Comparison of ENCODE assay signal across 1 cellular context in the genomic region with DNA sequence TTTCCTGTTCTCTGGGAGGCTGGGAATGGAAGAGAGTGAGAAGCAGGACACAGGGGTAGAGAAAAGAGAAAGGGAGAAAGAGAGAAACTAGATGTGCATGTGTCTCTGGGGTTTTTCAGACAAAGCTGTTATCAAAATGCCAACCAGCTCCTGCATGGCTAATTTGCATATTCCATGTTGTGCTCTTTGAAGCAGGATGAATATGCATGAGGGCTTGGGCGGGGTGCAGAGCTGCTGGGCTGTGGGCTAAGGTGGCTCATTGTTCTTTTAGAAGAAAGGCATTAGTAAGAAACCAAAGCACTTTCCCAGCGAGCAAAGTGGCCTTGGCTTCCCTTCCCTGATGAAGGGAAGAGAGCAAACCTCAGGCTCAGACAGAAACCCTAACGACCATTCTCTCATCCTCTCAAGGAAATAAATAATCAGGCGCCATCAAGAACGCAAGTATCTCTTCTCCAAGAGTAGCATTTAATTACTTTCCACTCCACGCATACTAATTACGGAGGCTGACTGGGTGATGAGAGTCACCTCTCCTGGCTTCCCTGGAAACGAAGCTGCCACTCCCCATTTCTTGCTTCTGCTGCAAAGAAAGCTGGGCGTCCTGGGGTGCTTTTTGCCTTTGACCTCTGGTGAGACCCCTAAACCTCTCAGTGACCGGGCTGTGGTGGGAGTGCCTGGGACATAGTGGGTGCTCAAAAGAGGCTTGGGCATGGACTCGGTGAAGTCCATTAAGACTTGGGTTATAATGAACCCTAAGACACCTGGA.
TF ChIP-seq lines count a peak whose summit lies in the region.

No MANE protein-coding gene starts in this region.

TF ChIP-seq in WTC11, 78 proteins besides CTCF, POLR2A, EP300 and RAD21 (continued from another document):
- TF ChIP-seq, protein P1, sequence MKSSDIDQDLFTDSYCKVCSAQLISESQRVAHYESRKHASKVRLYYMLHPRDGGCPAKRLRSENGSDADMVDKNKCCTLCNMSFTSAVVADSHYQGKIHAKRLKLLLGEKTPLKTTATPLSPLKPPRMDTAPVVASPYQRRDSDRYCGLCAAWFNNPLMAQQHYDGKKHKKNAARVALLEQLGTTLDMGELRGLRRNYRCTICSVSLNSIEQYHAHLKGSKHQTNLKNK (CRISPR knock-in tag; IDR thresholded peaks at IDR 0.05) = no peak
- TF ChIP-seq ZNF396 (CRISPR knock-in tag; IDR thresholded peaks at IDR 0.05; ENCODE audit: borderline replicate concordance) (no peak), FOXK1 (CRISPR knock-in tag; IDR thresholded peaks at IDR 0.05) (no peak), NR2C2 (CRISPR knock-in tag; IDR thresholded peaks at IDR 0.05) (no peak)
- TF ChIP-seq, protein P2, sequence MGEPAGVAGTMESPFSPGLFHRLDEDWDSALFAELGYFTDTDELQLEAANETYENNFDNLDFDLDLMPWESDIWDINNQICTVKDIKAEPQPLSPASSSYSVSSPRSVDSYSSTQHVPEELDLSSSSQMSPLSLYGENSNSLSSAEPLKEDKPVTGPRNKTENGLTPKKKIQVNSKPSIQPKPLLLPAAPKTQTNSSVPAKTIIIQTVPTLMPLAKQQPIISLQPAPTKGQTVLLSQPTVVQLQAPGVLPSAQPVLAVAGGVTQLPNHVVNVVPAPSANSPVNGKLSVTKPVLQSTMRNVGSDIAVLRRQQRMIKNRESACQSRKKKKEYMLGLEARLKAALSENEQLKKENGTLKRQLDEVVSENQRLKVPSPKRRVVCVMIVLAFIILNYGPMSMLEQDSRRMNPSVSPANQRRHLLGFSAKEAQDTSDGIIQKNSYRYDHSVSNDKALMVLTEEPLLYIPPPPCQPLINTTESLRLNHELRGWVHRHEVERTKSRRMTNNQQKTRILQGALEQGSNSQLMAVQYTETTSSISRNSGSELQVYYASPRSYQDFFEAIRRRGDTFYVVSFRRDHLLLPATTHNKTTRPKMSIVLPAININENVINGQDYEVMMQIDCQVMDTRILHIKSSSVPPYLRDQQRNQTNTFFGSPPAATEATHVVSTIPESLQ (CRISPR knock-in tag; IDR thresholded peaks at IDR 0.05) = no peak
- TF ChIP-seq, protein P3, sequence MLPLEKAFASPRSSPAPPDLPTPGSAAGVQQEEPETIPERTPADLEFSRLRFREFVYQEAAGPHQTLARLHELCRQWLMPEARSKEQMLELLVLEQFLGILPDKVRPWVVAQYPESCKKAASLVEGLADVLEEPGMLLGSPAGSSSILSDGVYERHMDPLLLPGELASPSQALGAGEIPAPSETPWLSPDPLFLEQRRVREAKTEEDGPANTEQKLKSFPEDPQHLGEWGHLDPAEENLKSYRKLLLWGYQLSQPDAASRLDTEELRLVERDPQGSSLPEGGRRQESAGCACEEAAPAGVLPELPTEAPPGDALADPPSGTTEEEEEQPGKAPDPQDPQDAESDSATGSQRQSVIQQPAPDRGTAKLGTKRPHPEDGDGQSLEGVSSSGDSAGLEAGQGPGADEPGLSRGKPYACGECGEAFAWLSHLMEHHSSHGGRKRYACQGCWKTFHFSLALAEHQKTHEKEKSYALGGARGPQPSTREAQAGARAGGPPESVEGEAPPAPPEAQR (CRISPR knock-in tag; IDR thresholded peaks at IDR 0.05) = no peak
- TF ChIP-seq, protein P4, sequence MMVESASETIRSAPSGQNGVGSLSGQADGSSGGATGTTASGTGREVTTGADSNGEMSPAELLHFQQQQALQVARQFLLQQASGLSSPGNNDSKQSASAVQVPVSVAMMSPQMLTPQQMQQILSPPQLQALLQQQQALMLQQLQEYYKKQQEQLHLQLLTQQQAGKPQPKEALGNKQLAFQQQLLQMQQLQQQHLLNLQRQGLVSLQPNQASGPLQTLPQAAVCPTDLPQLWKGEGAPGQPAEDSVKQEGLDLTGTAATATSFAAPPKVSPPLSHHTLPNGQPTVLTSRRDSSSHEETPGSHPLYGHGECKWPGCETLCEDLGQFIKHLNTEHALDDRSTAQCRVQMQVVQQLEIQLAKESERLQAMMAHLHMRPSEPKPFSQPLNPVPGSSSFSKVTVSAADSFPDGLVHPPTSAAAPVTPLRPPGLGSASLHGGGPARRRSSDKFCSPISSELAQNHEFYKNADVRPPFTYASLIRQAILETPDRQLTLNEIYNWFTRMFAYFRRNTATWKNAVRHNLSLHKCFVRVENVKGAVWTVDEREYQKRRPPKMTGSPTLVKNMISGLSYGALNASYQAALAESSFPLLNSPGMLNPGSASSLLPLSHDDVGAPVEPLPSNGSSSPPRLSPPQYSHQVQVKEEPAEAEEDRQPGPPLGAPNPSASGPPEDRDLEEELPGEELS (CRISPR knock-in tag; IDR thresholded peaks at IDR 0.05) = no peak
- TF ChIP-seq, protein P5, sequence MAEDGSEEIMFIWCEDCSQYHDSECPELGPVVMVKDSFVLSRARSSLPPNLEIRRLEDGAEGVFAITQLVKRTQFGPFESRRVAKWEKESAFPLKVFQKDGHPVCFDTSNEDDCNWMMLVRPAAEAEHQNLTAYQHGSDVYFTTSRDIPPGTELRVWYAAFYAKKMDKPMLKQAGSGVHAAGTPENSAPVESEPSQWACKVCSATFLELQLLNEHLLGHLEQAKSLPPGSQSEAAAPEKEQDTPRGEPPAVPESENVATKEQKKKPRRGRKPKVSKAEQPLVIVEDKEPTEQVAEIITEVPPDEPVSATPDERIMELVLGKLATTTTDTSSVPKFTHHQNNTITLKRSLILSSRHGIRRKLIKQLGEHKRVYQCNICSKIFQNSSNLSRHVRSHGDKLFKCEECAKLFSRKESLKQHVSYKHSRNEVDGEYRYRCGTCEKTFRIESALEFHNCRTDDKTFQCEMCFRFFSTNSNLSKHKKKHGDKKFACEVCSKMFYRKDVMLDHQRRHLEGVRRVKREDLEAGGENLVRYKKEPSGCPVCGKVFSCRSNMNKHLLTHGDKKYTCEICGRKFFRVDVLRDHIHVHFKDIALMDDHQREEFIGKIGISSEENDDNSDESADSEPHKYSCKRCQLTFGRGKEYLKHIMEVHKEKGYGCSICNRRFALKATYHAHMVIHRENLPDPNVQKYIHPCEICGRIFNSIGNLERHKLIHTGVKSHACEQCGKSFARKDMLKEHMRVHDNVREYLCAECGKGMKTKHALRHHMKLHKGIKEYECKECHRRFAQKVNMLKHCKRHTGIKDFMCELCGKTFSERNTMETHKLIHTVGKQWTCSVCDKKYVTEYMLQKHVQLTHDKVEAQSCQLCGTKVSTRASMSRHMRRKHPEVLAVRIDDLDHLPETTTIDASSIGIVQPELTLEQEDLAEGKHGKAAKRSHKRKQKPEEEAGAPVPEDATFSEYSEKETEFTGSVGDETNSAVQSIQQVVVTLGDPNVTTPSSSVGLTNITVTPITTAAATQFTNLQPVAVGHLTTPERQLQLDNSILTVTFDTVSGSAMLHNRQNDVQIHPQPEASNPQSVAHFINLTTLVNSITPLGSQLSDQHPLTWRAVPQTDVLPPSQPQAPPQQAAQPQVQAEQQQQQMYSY (CRISPR knock-in tag; IDR thresholded peaks at IDR 0.05) = no peak
TF ChIP-seq in WTC11: peak in this region for 0.
